Comparison of ENCODE assay signal across 8 cellular contexts in the genomic region with DNA sequence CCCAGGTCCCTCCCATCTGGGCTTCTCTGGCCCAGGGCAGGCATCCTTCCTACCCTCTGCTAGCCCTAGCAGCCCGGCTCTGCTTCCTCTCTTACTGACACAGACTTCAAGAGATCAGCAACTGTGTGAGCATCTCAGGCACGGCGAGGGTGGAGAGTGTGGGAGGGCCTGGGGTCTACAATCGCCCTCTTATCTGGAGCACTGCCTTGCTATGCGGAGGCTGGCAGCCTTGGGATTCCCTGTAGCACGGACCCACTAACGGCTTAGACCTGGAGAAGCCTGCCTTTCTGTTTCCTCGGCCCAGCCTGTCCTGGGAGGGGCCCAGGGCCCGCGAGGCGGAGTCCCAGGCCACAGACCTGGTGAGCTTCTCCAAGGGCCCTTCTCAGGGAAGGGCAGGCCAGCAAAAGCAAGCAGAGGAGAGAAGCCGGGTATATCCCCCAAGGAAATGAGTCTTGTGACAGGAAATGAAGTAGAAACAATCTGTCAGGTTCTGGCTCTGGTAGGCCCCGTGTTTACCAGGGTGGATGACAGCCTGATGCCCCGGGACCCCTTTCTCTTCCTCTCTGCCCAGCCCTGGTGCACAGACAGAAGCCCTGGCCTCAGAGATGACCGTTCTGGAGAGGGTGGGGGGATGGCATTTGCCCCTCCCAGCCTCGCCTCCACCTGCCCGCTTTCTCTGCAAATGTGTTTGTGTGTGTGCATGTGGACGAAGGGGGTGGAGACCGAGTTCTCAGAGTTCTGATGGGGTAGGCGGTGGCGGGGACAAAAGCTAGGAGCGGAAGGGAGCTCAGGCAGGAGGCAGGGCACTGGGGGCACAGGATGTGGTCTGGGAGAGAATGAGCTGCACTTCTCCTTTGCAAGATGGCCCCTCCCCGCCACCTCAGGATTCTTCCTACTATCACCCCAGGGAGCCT. TPM values are rescaled to one million over a fixed set of nuclear protein-coding genes. Genes with fewer than 3 reads are reported as not detected.
DNase-seq lines count a peak whose midpoint lies in the region; ATAC-seq, FAIRE-seq and TF ChIP-seq lines count a peak whose summit lies in the region.

No MANE protein-coding gene starts in this region.

- peak overlapping the region; percentile 80 for H3K4me3 ChIP-seq in fibroblast of pulmonary artery (replicated peaks; ENCODE audit: low read depth, low read length)
- peak overlapping the region in 2 of 4 donors; percentile 85 to 100 for H3K4me3 ChIP-seq in pancreas

- DNase-seq in CD1c-positive myeloid dendritic cell (ENCODE audit: extremely low spot score), result peak; percentile 83
- peak; percentile 89 for DNase-seq in NAMALWA (ENCODE audit: low spot score)
- peak; percentile 38 for DNase-seq in activated T-cell treated with anti-CD3 and anti-CD28 coated beads for 4 hours
- DNase-seq in fibroblast of pulmonary artery (ENCODE audit: low read depth), result peak; percentile 77
- DNase-seq in pancreas, result peak in 4 of 6 donors; percentile 6 to 74 (median 68)
- DNase-seq in NCI-H187 (lab: John Stamatoyannopoulos, UW), result no peak
- DNase-seq in omental fat pad (ENCODE audit: low spot score), result no peak
- no peak for DNase-seq in NCI-H146 treated with DMSO at 0.1 percent for 48 hours (lab: John Stamatoyannopoulos, UW; ENCODE audit: unreplicated experiment)

- peaks cover 19 to 28% (median 24%) of the 10 kb centered on the region in 3 donors for H3K4me1 ChIP-seq in pancreas

- no peaks in the 10 kb centered on the region for H3K27me3 ChIP-seq in pancreas

- H3K36me3 ChIP-seq in pancreas, result peaks cover 3 to 25% (median 17%) of the 10 kb centered on the region in 3 donors

- intact Hi-C loops in pancreas (cut with DNase I), result no loop called here

- no peak for FAIRE-seq in pancreas (lab: Jason Lieb, UNC)

- TF ChIP-seq CTCF in fibroblast of pulmonary artery (IDR thresholded peaks at IDR 0.05; ENCODE audit: low read length, missing control alignments) (no peak), pancreas (IDR thresholded peaks at IDR 0.05) (no peak), omental fat pad (IDR thresholded peaks at IDR 0.05) (no peak)

- H3K27ac ChIP-seq in pancreas, result peak overlapping the region; percentile 98 to 100 (median 99)

- ATAC-seq in pancreas, result no peak
- ATAC-seq in omental fat pad (ENCODE audit: low FRiP score), result no peak

- 34 to 38% methylated on average over 23 of the region's 23 CpGs for WGBS in pancreas, 2 donors

- no peaks in the 10 kb centered on the region for H3K9me3 ChIP-seq in pancreas

RNA-seq across cellular contexts. Expression of a gene that starts 2.5 kb away (rescaled TPM):
- total RNA-seq in pancreas (10 to 100 TPM; 16.4 to 40.7 (median 23.3) TPM), omental fat pad (100 to 1,000 TPM in 1 of 4 donors, 10 to 100 TPM in 3; 51.8 to 108 (median 55.7) TPM)
- 100 to 1,000 TPM in 1 of 2 donors, 10 to 100 TPM in 1; 78.5 to 106 TPM for polyA plus RNA-seq in pancreas

RNA-seq across cellular contexts. Expression of a gene that starts 2.7 kb away (rescaled TPM):
- total RNA-seq in pancreas (under 1 TPM; 0.31 to 0.88 (median 0.63) TPM), omental fat pad (under 1 TPM in 1 of 4 donors, not detected in 3; 0.36 TPM)
- 1 to 10 TPM; 1.9 to 2.0 TPM for polyA plus RNA-seq in pancreas

RNA-seq across cellular contexts. Expression of a gene that starts 9.7 kb away (rescaled TPM):
- 1 to 10 TPM in 3 of 6 donors, under 1 TPM in 3; 0.39 to 7.5 (median 1.0) TPM for total RNA-seq in pancreas
- 10 to 100 TPM; 14.7 to 17.8 TPM for polyA plus RNA-seq in pancreas
- 1 to 10 TPM in 3 of 4 donors, not detected in 1; 1.1 to 4.7 (median 1.7) TPM for total RNA-seq in omental fat pad

RNA-seq across cellular contexts. Expression of a gene that starts 18.8 kb away (rescaled TPM):
- total RNA-seq in pancreas (10 to 100 TPM in 3 of 6 donors, 1 to 10 TPM in 3; 5.7 to 49.7 (median 15.6) TPM), omental fat pad (10 to 100 TPM; 20.6 to 87.2 (median 40.5) TPM)
- polyA plus RNA-seq in pancreas, result 10 to 100 TPM; 31.7 to 39.0 TPM

RNA-seq across cellular contexts. Expression of a gene that starts 29.0 kb away (rescaled TPM):
- total RNA-seq in pancreas, result 10 to 100 TPM in 3 of 6 donors, 1 to 10 TPM in 3; 6.8 to 10.7 (median 9.0) TPM
- 10 to 100 TPM; 14.8 to 19.7 TPM for polyA plus RNA-seq in pancreas
- 1 to 10 TPM; 5.4 to 8.9 (median 7.2) TPM for total RNA-seq in omental fat pad

Comparison
In these comparisons a context has a peak if more than half of its experiments do, and no peak if none do; other contexts are left out.
1. DNase-seq: peak in CD1c-positive myeloid dendritic cell (single experiment), NAMALWA (single experiment), activated T-cell treated with anti-CD3 and anti-CD28 coated beads for 4 hours (single experiment), fibroblast of pulmonary artery (single experiment) and pancreas (4 of 6); none in NCI-H187 (0 of 2), omental fat pad (single experiment) and NCI-H146 treated with DMSO at 0.1 percent for 48 hours (single experiment).